ENCODE assay signal across 22 cellular contexts in the genomic region with DNA sequence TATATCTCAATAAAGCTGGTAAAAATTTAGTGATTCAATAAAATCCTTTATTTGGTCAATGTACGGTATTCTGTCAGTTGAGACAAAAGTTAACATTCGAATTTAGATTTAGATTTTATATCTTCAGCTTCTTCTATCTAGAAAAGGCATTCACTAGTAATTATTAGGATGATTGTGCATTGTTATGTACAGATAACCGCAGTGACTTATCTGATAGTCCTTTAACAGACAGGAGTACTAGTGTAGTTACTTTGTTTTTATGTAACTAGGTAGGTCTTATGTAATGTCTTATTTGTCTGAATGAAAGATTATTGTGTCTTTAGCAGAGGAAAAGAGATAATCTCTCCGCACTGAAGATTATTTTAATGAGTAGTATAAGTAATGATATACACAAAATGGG. TPM values are rescaled to one million over a fixed set of nuclear protein-coding genes. Genes with fewer than 3 reads are reported as not detected.
DNase-seq lines count a peak whose midpoint lies in the region; TF ChIP-seq lines count a peak whose summit lies in the region.
"Had no signal": no experiment of that assay in that cellular context is flagged by ENCODE, and none has a peak within 500 bp of the region (broad histone marks: within the 10 kb centered on the region; RNA-seq: fewer than 3 reads in every experiment).

No MANE protein-coding gene starts in this region.

- H3K9me3 Mint-ChIP-seq in CD8-positive, alpha-beta memory T cell = peaks cover 0 to 5% (median 4%) of the 10 kb centered on the region in 5 donors
- peaks cover 6% of the 10 kb centered on the region for H3K9me3 Mint-ChIP-seq in neural crest cell
- H3K9me3 Mint-ChIP-seq: CD8-positive, alpha-beta T cell had no signal

- peaks cover 0 to 15% (median 0%) of the 10 kb centered on the region in 3 donors for H3K36me3 Mint-ChIP-seq in CD8-positive, alpha-beta memory T cell
- peaks cover 7% of the 10 kb centered on the region for H3K36me3 Mint-ChIP-seq in neural crest cell (ENCODE audit: low read depth)
- H3K36me3 Mint-ChIP-seq: CD14-positive monocyte had no signal

- H3K4me1 Mint-ChIP-seq in CD8-positive, alpha-beta memory T cell = peaks cover 10 to 17% (median 13%) of the 10 kb centered on the region in 3 donors
- H3K4me1 Mint-ChIP-seq in neural crest cell = peaks cover 23% of the 10 kb centered on the region

- DNase-seq in CD8-positive, alpha-beta memory T cell = no peak
- DNase-seq in neural crest cell (ENCODE audit: low read depth, low spot score) (no peak), HuH-7.5 (ENCODE audit: low spot score) (no peak), cardiac septum (ENCODE audit: low spot score) (no peak), ascending aorta (ENCODE audit: low spot score in 2 of 2) (no peak)
- DNase-seq: 8988T; ACHN; BE2C; C1 segment of cervical spinal cord; CD4-positive, CD25-positive, alpha-beta regulatory T cell; CD8-positive, alpha-beta T cell; COR-L47; DMS 273 treated with DMSO at 0.1 percent for 48 hours; DMS153; DMS53; DMS79; DND-41; EL; GDM1 had no signal

- no peak overlapping the region for H3K27ac Mint-ChIP-seq in CD8-positive, alpha-beta memory T cell
- H3K27ac Mint-ChIP-seq in neural crest cell (ENCODE audit: unreplicated experiment) = no peak overlapping the region
- H3K27ac Mint-ChIP-seq: CD4-positive, CD25-positive, alpha-beta regulatory T cell; CD8-positive, alpha-beta T cell had no signal

- intact Hi-C loops in cardiac septum (cut with DNase I) = loop anchor here (10.0 kb wide), 1 partner anchor 92 kb away; no protein-coding TSS in a partner anchor
- intact Hi-C loops in ascending aorta (cut with DNase I) = no loop called here

- no peaks in the 10 kb centered on the region for H3K36me3 ChIP-seq in CD8-positive, alpha-beta memory T cell (ENCODE audit: insufficient read depth, low read length)
- H3K36me3 ChIP-seq in ascending aorta = no peaks in the 10 kb centered on the region
- H3K36me3 ChIP-seq: BE2C, BLaER1 had no signal

- TF ChIP-seq CTCF in neural crest cell (conservative IDR thresholded peaks at IDR 0.05) (no peak), ascending aorta (IDR thresholded peaks at IDR 0.05) (no peak)

- POLR2A ChIA-PET in CD8-positive, alpha-beta memory T cell (lab: Charles Lee) = interaction anchor here (0.6 kb wide), 1 partner anchor 1002 kb away, joined by 11 read pairs; a partner anchor contains a TSS

- H3K9me3 ChIP-seq in CD8-positive, alpha-beta memory T cell (ENCODE audit: low read length) = no peaks in the 10 kb centered on the region
- no peaks in the 10 kb centered on the region for H3K9me3 ChIP-seq in ascending aorta
- H3K9me3 ChIP-seq: BE2C, BLaER1 had no signal

- H3K4me3 ChIP-seq in CD8-positive, alpha-beta memory T cell (ENCODE audit: low read length) = no peak overlapping the region
- no peak overlapping the region for H3K4me3 ChIP-seq in ascending aorta
- H3K4me3 ChIP-seq: BLaER1, GM12878 had no signal

- H3K4me1 ChIP-seq in CD8-positive, alpha-beta memory T cell (ENCODE audit: insufficient read depth, low read length) = peaks cover 4% of the 10 kb centered on the region
- no peaks in the 10 kb centered on the region for H3K4me1 ChIP-seq in ascending aorta
- H3K4me1 ChIP-seq: BE2C had no signal

- peaks cover 3 to 10% of the 10 kb centered on the region in 2 donors for H3K27me3 Mint-ChIP-seq in CD8-positive, alpha-beta memory T cell
- peaks cover 17% of the 10 kb centered on the region for H3K27me3 Mint-ChIP-seq in neural crest cell (ENCODE audit: low read depth)

- H3K4me3 Mint-ChIP-seq in CD8-positive, alpha-beta memory T cell = no peak overlapping the region
- peak overlapping the region; percentile 63 for H3K4me3 Mint-ChIP-seq in neural crest cell
- H3K4me3 Mint-ChIP-seq: CD14-positive monocyte; CD8-positive, alpha-beta T cell had no signal

- H3K27me3 ChIP-seq in CD8-positive, alpha-beta memory T cell (ENCODE audit: insufficient read depth, low read length, poor library complexity, severe bottlenecking) = no peaks in the 10 kb centered on the region
- no peaks in the 10 kb centered on the region for H3K27me3 ChIP-seq in ascending aorta
- H3K27me3 ChIP-seq: BE2C, BLaER1 had no signal

- CTCF ChIA-PET in CD8-positive, alpha-beta memory T cell (lab: Charles Lee) = interaction anchor here (2.1 to 2.2 kb wide), 2 partner anchors 29 to 54 kb away, joined by 5 read pairs; no protein-coding TSS in a partner anchor

- peak overlapping the region; percentile 54 for H3K27ac ChIP-seq in CD8-positive, alpha-beta memory T cell (ENCODE audit: low read depth, low read length)
- no peak overlapping the region for H3K27ac ChIP-seq in ascending aorta
- H3K27ac ChIP-seq: BLaER1 had no signal

RNA-seq across cellular contexts. Expression of gene TRIM27, which starts 31.3 kb away (rescaled TPM):
- 10 to 100 TPM; 67.7 to 69.2 TPM for total RNA-seq in CD8-positive, alpha-beta memory T cell
- 61.6 TPM for polyA plus RNA-seq in CD8-positive, alpha-beta memory T cell
- 81.7 and 84.2 TPM in 2 replicates for total RNA-seq in neural crest cell
- 21.0 TPM for total RNA-seq in cardiac septum
- 167 TPM for total RNA-seq in ascending aorta
